ENCODE assay signal across 21 cellular contexts in genomic region chr10:58258977-58259692, GRCh38. TPM values are rescaled to one million over a fixed set of nuclear protein-coding genes. Genes with fewer than 3 reads are reported as not detected.
DNase-seq lines count a peak whose midpoint lies in the region; ATAC-seq, FAIRE-seq and TF ChIP-seq lines count a peak whose summit lies in the region.
"Had no signal": no experiment of that assay in that cellular context is flagged by ENCODE, and none has a peak within 500 bp of the region (broad histone marks: within the 10 kb centered on the region; RNA-seq: fewer than 3 reads in every experiment).

No MANE protein-coding gene starts in this region.

- ATAC-seq in GM21717 (IDR thresholded peaks at IDR 0.05; ENCODE audit: unreplicated experiment), result no peak
- no peak for ATAC-seq in natural killer cell treated with Interleukin-12 subunit alpha and Interleukin-12 subunit beta and Interleukin-15 and Interleukin-18, amount 100 ng/mL, for 72 hours
- ATAC-seq: activated CD8-positive, alpha-beta T cell treated with anti-CD3 and anti-CD28 coated beads, Interleukin-2, amount 10 ng/mL, durations not matched to agents 7 days and 5 days; activated T-cell treated with anti-CD3 and anti-CD28 coated beads, Interleukin-2, amount 50 U/mL, for 4 hours; body of pancreas; upper lobe of right lung had no signal

- no peak overlapping the region for H3K27ac Mint-ChIP-seq in HFFc6
- H3K27ac Mint-ChIP-seq in natural killer cell treated with Interleukin-12 subunit alpha and Interleukin-12 subunit beta and Interleukin-15 and Interleukin-18, amount 100 ng/mL, for 72 hours, result no peak overlapping the region
- H3K27ac Mint-ChIP-seq: activated B cell treated with CpG ODN at 0.5 μM for 24 hours; activated CD8-positive, alpha-beta T cell treated with anti-CD3 and anti-CD28 coated beads, Interleukin-2, amount 10 ng/mL, durations not matched to agents 7 days and 5 days had no signal

- H3K9me1 ChIP-seq in keratinocyte (ENCODE audit: control insufficient read depth, extremely low read depth, insufficient read depth, low read length), result no peaks in the 10 kb centered on the region

- H3K36me3 Mint-ChIP-seq in HFFc6 (ENCODE audit: low read depth), result peaks cover 21% of the 10 kb centered on the region
- peaks cover 6% of the 10 kb centered on the region for H3K36me3 Mint-ChIP-seq in natural killer cell treated with Interleukin-12 subunit alpha and Interleukin-12 subunit beta and Interleukin-15 and Interleukin-18, amount 100 ng/mL, for 72 hours

- FAIRE-seq in keratinocyte (lab: Jason Lieb, UNC), result no peak

- no peak for DNase-seq in HFFc6
- no peak for DNase-seq in brain microvascular endothelial cell
- DNase-seq in keratinocyte (ENCODE audit: low read depth, low spot score), result no peak
- no peak for DNase-seq in NCI-H1092 (lab: John Stamatoyannopoulos, UW)
- DNase-seq in natural killer cell treated with Interleukin-12 subunit alpha and Interleukin-12 subunit beta and Interleukin-15 and Interleukin-18, amount 100 ng/mL, for 72 hours (ENCODE audit: low spot score), result no peak
- DNase-seq: activated B cell treated with CpG ODN at 0.5 μM for 24 hours; activated CD8-positive, alpha-beta T cell treated with anti-CD3 and anti-CD28 coated beads, Interleukin-2, amount 10 ng/mL, durations not matched to agents 7 days and 5 days; activated T-cell treated with anti-CD3 and anti-CD28 coated beads, Interleukin-2, amount 50 U/mL, for 4 hours; body of pancreas; GM23248; head of caudate nucleus; IMR-90; NCI-H2107; NCI-H524 treated with DMSO at 0.1 percent for 48 hours; stimulated activated CD4-positive, alpha-beta T cell treated with anti-CD3 and anti-CD28 coated beads, Interleukin-2, amount 100 ng/mL, for 24 hours; upper lobe of right lung had no signal

- H3K27me3 ChIP-seq in brain microvascular endothelial cell (replicated peaks), result no peaks in the 10 kb centered on the region
- H3K27me3 ChIP-seq in keratinocyte (ENCODE audit: control insufficient read depth, extremely low read depth, insufficient read depth, low read length), result no peaks in the 10 kb centered on the region
- H3K27me3 ChIP-seq: body of pancreas, esophagus muscularis mucosa, SJSA1, upper lobe of right lung had no signal

- H3K36me3 ChIP-seq in brain microvascular endothelial cell (replicated peaks) (no peaks in the 10 kb centered on the region), keratinocyte (ENCODE audit: control insufficient read depth in 2 of 2, extremely low read depth in 1 of 2, insufficient read depth in 2 of 2, low read length in 2 of 2) (no peaks in the 10 kb centered on the region)
- H3K36me3 ChIP-seq: esophagus muscularis mucosa, SJSA1, upper lobe of right lung had no signal

- H3K4me2 ChIP-seq in keratinocyte (ENCODE audit: control insufficient read depth, extremely low read depth, insufficient read depth, low read depth, low read length), result no peak overlapping the region

- peaks cover 15% of the 10 kb centered on the region for H3K79me2 ChIP-seq in keratinocyte (ENCODE audit: control insufficient read depth, insufficient read depth, low read length)

- in situ Hi-C loops in brain microvascular endothelial cell (cut with HindIII; ENCODE audit: low pct_ligation_motif_present, low sequenced_read_pairs), result no loop called here

- H3K4me1 ChIP-seq in keratinocyte (ENCODE audit: control insufficient read depth, extremely low read depth, insufficient read depth, low read length), result no peaks in the 10 kb centered on the region
- H3K4me1 ChIP-seq: esophagus muscularis mucosa, upper lobe of right lung had no signal

- no peak overlapping the region for H2AFZ ChIP-seq in keratinocyte (ENCODE audit: control insufficient read depth, low read length)
- H2AFZ ChIP-seq: GM23248 had no signal

- H3K27me3 Mint-ChIP-seq in HFFc6 (ENCODE audit: insufficient read depth), result no peaks in the 10 kb centered on the region
- H3K27me3 Mint-ChIP-seq in natural killer cell treated with Interleukin-12 subunit alpha and Interleukin-12 subunit beta and Interleukin-15 and Interleukin-18, amount 100 ng/mL, for 72 hours, result no peaks in the 10 kb centered on the region
- H3K27me3 Mint-ChIP-seq: activated B cell treated with CpG ODN at 0.5 μM for 24 hours; activated naive CD4-positive, alpha-beta T cell treated with anti-CD3 and anti-CD28 coated beads, Interleukin-2, amount 50 U/mL, for 24 hours had no signal

- H3K4me3 ChIP-seq in brain microvascular endothelial cell (ENCODE audit: low read depth, low read length) (no peak overlapping the region), keratinocyte (ENCODE audit: control insufficient read depth in 2 of 3, extremely low read depth in 1 of 3, insufficient read depth in 2 of 3, low read depth in 1 of 3, low read length in 3 of 3) (no peak overlapping the region)
- H3K4me3 ChIP-seq: body of pancreas, esophagus muscularis mucosa, GM23248, SJSA1, upper lobe of right lung had no signal

- no peak overlapping the region for H3K27ac ChIP-seq in C4-2B
- H3K27ac ChIP-seq in brain microvascular endothelial cell, result no peak overlapping the region
- no peak overlapping the region for H3K27ac ChIP-seq in keratinocyte (ENCODE audit: control insufficient read depth, insufficient read depth, low read length)
- H3K27ac ChIP-seq: body of pancreas, esophagus muscularis mucosa, GM23248, SJSA1, upper lobe of right lung had no signal

- no peaks in the 10 kb centered on the region for H4K20me1 ChIP-seq in keratinocyte (ENCODE audit: control insufficient read depth, extremely low read depth, insufficient read depth, low read length)

- TF ChIP-seq CTCF in C4-2B (conservative IDR thresholded peaks at IDR 0.05), result peak; percentile 53
- TF ChIP-seq CTCF in HFFc6 (IDR thresholded peaks at IDR 0.05), result peak; percentile 67
- TF ChIP-seq CTCF in brain microvascular endothelial cell (IDR thresholded peaks at IDR 0.05; ENCODE audit: low read depth, low read length, missing control alignments), result peak; percentile 55
- peak in 2 of 3 experiments; percentile 12 to 30 for TF ChIP-seq CTCF in keratinocyte (optimal IDR thresholded peaks at IDR 0.05 in 1 of 3, IDR thresholded peaks at IDR 0.05 in 1 of 3, conservative IDR thresholded peaks at IDR 0.05 in 1 of 3; ENCODE audit: extremely low read depth in 1 of 3, insufficient read depth in 2 of 3, low read length in 3 of 3)

- peaks cover 9% of the 10 kb centered on the region for H3K4me1 Mint-ChIP-seq in HFFc6 (ENCODE audit: low read depth)
- peaks cover 11 to 22% of the 10 kb centered on the region in 2 donors for H3K4me1 Mint-ChIP-seq in natural killer cell treated with Interleukin-12 subunit alpha and Interleukin-12 subunit beta and Interleukin-15 and Interleukin-18, amount 100 ng/mL, for 72 hours (ENCODE audit: low read depth in 2 of 2)

- no peak overlapping the region for H3K4me3 Mint-ChIP-seq in HFFc6
- H3K4me3 Mint-ChIP-seq in natural killer cell treated with Interleukin-12 subunit alpha and Interleukin-12 subunit beta and Interleukin-15 and Interleukin-18, amount 100 ng/mL, for 72 hours, result no peak overlapping the region
- H3K4me3 Mint-ChIP-seq: activated B cell treated with CpG ODN at 0.5 μM for 24 hours; activated CD8-positive, alpha-beta T cell treated with anti-CD3 and anti-CD28 coated beads, Interleukin-2, amount 10 ng/mL, durations not matched to agents 7 days and 5 days; activated naive CD4-positive, alpha-beta T cell treated with anti-CD3 and anti-CD28 coated beads, Interleukin-2, amount 50 U/mL, for 24 hours; activated T-cell treated with anti-CD3 and anti-CD28 coated beads, Interleukin-2, amount 50 U/mL, for 4 hours had no signal

- no peaks in the 10 kb centered on the region for H3K9me3 ChIP-seq in keratinocyte (ENCODE audit: control insufficient read depth, low read depth, low read length)
- H3K9me3 ChIP-seq: body of pancreas, esophagus muscularis mucosa, SJSA1, upper lobe of right lung had no signal

- dilution Hi-C loops in keratinocyte (cut with MboI; ENCODE audit: extremely low pct_ligation_motif_present, low sequenced_read_pairs), result no loop called here

- peaks cover 9% of the 10 kb centered on the region; the same call in 1 of the 2 replicates for H3K9me3 Mint-ChIP-seq in HFFc6
- peaks cover 1% of the 10 kb centered on the region for H3K9me3 Mint-ChIP-seq in natural killer cell treated with Interleukin-12 subunit alpha and Interleukin-12 subunit beta and Interleukin-15 and Interleukin-18, amount 100 ng/mL, for 72 hours
- H3K9me3 Mint-ChIP-seq: activated B cell treated with CpG ODN at 0.5 μM for 24 hours had no signal

- H3K9ac ChIP-seq in keratinocyte (ENCODE audit: control insufficient read depth, extremely low read depth, insufficient read depth, low read length), result no peak overlapping the region
- H3K9ac ChIP-seq: GM23248 had no signal

RNA-seq across cellular contexts. Expression of gene IPMK, which starts 8.6 kb away (rescaled TPM):
- total RNA-seq in HFFc6 (2021; fragmentation: NEBNext Ultra II Directional; extraction: Animal tissue kit (Norgen Biotek cat#: 25700)), result 1 to 10 TPM; 3.3 to 3.8 (median 3.5) TPM
- polyA plus RNA-seq in keratinocyte, result 1.8 to 4.5 TPM (median 2.5 TPM) in 3 replicates
- polyA plus RNA-seq in keratinocyte (2011; ENCODE audit: low read depth), result 1.2 TPM
- 1.7 and 3.2 TPM in 2 replicates for polyA plus RNA-seq in keratinocyte (2011; cell fraction: cytosol; rRNA removed)
- polyA plus RNA-seq in keratinocyte (2011; cell fraction: nucleus; rRNA removed), result 1.7 and 3.0 TPM in 2 replicates
- 2.5 and 2.9 TPM in 2 replicates for polyA plus RNA-seq in keratinocyte (2012; ENCODE audit: low replicate concordance)
- 0.26 to 4.2 TPM (median 1.9 TPM) in 3 replicates for polyA minus RNA-seq in keratinocyte
- polyA minus RNA-seq in keratinocyte (2011; cell fraction: cytosol; rRNA and poly(A)+ RNA removed), result 3.3 TPM
- 3.6 and 6.1 TPM in 2 replicates for polyA minus RNA-seq in keratinocyte (2011; cell fraction: nucleus; rRNA and poly(A)+ RNA removed)
- total RNA-seq in natural killer cell treated with Interleukin-12 subunit alpha and Interleukin-12 subunit beta and Interleukin-15 and Interleukin-18, amount 100 ng/mL, for 72 hours, result 10 to 100 TPM in 1 of 2 donors, 1 to 10 TPM in 1; 5.6 to 10.0 TPM

RNA-seq across cellular contexts. Expression of gene CISD1, which starts 9.8 kb away (rescaled TPM):
- total RNA-seq in HFFc6 (2021; fragmentation: NEBNext Ultra II Directional; extraction: Animal tissue kit (Norgen Biotek cat#: 25700)), result 10 to 100 TPM; 36.6 to 55.3 (median 43.8) TPM
- 42.8 to 81.7 TPM (median 55.0 TPM) in 3 replicates for polyA plus RNA-seq in keratinocyte
- polyA plus RNA-seq in keratinocyte (2011; ENCODE audit: low read depth), result 8.4 TPM
- 38.3 and 82.1 TPM in 2 replicates for polyA plus RNA-seq in keratinocyte (2011; cell fraction: cytosol; rRNA removed)
- polyA plus RNA-seq in keratinocyte (2011; cell fraction: nucleus; rRNA removed), result 26.0 and 38.1 TPM in 2 replicates
- 28.7 and 33.2 TPM in 2 replicates for polyA plus RNA-seq in keratinocyte (2012; ENCODE audit: low replicate concordance)
- polyA minus RNA-seq in keratinocyte, result 1.3 to 8.8 TPM (median 8.1 TPM) in 3 replicates
- polyA minus RNA-seq in keratinocyte (2011; cell fraction: cytosol; rRNA and poly(A)+ RNA removed), result 5.4 TPM
- 2.4 and 5.7 TPM in 2 replicates for polyA minus RNA-seq in keratinocyte (2011; cell fraction: nucleus; rRNA and poly(A)+ RNA removed)
- 10 to 100 TPM; 41.2 to 48.5 TPM for total RNA-seq in natural killer cell treated with Interleukin-12 subunit alpha and Interleukin-12 subunit beta and Interleukin-15 and Interleukin-18, amount 100 ng/mL, for 72 hours
